ENCODE assay signal across 8 cellular contexts in the genomic region with DNA sequence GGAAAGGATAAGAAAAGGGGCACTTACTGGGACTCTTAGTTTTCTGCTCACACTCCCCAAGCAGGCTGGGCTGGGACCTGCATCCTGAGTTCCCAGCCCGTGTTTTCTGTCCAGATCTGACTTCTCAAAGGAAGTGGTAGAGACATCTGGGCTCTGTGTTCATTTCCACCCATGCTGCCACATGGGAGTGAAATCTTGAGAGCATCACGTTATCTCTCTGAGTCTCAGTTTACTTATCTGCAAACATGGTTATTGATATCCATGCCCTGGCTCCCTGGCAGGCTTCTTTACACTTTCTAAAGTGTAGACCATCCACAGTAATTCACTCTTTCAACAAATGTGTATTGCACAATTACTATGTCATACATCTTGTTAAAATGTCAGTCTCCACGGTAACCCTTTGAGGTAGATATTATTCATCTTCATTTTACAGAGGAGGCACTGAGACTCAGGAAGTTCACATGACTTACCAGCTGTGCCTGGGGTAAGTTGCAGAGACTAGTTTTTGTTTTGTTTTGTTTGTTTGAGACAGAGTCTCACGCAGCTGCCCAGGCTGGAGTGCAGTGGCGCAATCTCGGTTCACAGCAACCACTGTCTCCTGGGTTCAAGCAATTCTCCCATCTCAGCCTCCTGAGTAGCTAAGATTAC. TPM values are rescaled to one million over a fixed set of nuclear protein-coding genes. Genes with fewer than 3 reads are reported as not detected.
A peak's percentile ranks its signal among the peaks of the same experiment; 100 is the strongest.
DNase-seq lines count a peak whose midpoint lies in the region; ATAC-seq and TF ChIP-seq lines count a peak whose summit lies in the region.

No MANE protein-coding gene starts in this region.

- no peaks in the 10 kb centered on the region for H3K36me3 ChIP-seq in KMS-11 (ENCODE audit: insufficient read depth)
- no peaks in the 10 kb centered on the region for H3K36me3 ChIP-seq in left ventricle myocardium inferior
- H3K36me3 ChIP-seq in tibial artery: no peaks in the 10 kb centered on the region

- H4K20me1 ChIP-seq in KMS-11 (ENCODE audit: insufficient read depth): no peaks in the 10 kb centered on the region

- H3K4me3 Mint-ChIP-seq in activated CD4-positive, alpha-beta T cell treated with anti-CD3 and anti-CD28 coated beads, Interleukin-2, amount 10 ng/mL, durations not matched to agents 24 days and 14 days: peak overlapping the region; percentile 80

- intact Hi-C loops in activated CD4-positive, alpha-beta T cell treated with anti-CD3 and anti-CD28 coated beads, Interleukin-2, amount 10 ng/mL, durations not matched to agents 24 days and 14 days (cut with micrococcal nuclease): loop anchor here (2.0 to 5.0 kb wide), 2 partner anchors 41 to 96 kb away; a partner anchor contains a TSS
- intact Hi-C loops in left ventricle myocardium inferior (cut with micrococcal nuclease): no loop called here
- intact Hi-C loops in tibial artery (cut with DNase I; ENCODE audit: low total_unique reads): no loop called here

- peak overlapping the region; percentile 62 for H3K4me2 ChIP-seq in KMS-11

- H3K4me1 ChIP-seq in KMS-11 (ENCODE audit: low read depth, poor library complexity, severe bottlenecking): peaks cover 49% of the 10 kb centered on the region
- peaks cover 16% of the 10 kb centered on the region for H3K4me1 ChIP-seq in foreskin keratinocyte
- H3K4me1 ChIP-seq in left ventricle myocardium inferior: peaks cover 36% of the 10 kb centered on the region
- peaks cover 0 to 24% (median 22%) of the 10 kb centered on the region in 4 donors for H3K4me1 ChIP-seq in tibial artery

- peak overlapping the region; percentile 18; the same call in 1 of the 2 replicates for H3K9ac ChIP-seq in KMS-11

- H3K79me2 ChIP-seq in KMS-11 (ENCODE audit: insufficient read depth, low read depth): peaks cover 7% of the 10 kb centered on the region

- H3K4me3 ChIP-seq in KMS-11 (IDR thresholded peaks at IDR 0.05; ENCODE audit: insufficient read depth, low read depth, low read length) (no peak overlapping the region), left ventricle myocardium inferior (no peak overlapping the region), tibial artery (no peak overlapping the region)

- H3K9me3 ChIP-seq in left ventricle myocardium inferior (replicated peaks) (no peaks in the 10 kb centered on the region), tibial artery (no peaks in the 10 kb centered on the region)

- no peaks in the 10 kb centered on the region for H3K9me3 Mint-ChIP-seq in activated CD4-positive, alpha-beta T cell treated with anti-CD3 and anti-CD28 coated beads, Interleukin-2, amount 10 ng/mL, durations not matched to agents 24 days and 14 days

- H3K27ac ChIP-seq in KMS-11 (peak overlapping the region; percentile 77), foreskin keratinocyte (peak overlapping the region; percentile 93), left ventricle myocardium inferior (replicated peaks) (no peak overlapping the region), tibial artery (no peak overlapping the region)

- ATAC-seq in foreskin keratinocyte (peak; percentile 62), HG03139 (IDR thresholded peaks at IDR 0.05; ENCODE audit: unreplicated experiment) (no peak)

- H3K27me3 Mint-ChIP-seq in activated CD4-positive, alpha-beta T cell treated with anti-CD3 and anti-CD28 coated beads, Interleukin-2, amount 10 ng/mL, durations not matched to agents 24 days and 14 days: no peaks in the 10 kb centered on the region

- H3K27me3 ChIP-seq in KMS-11 (ENCODE audit: insufficient read depth, low read depth): no peaks in the 10 kb centered on the region
- no peaks in the 10 kb centered on the region for H3K27me3 ChIP-seq in foreskin keratinocyte
- no peaks in the 10 kb centered on the region for H3K27me3 ChIP-seq in left ventricle myocardium inferior (ENCODE audit: low read depth)
- no peaks in the 10 kb centered on the region for H3K27me3 ChIP-seq in tibial artery

- TF ChIP-seq CTCF in KMS-11 (conservative IDR thresholded peaks at IDR 0.05; ENCODE audit: low read depth, low read length) (no peak), foreskin keratinocyte (conservative IDR thresholded peaks at IDR 0.05) (no peak), left ventricle myocardium inferior (IDR thresholded peaks at IDR 0.05; ENCODE audit: borderline replicate concordance) (no peak), tibial artery (IDR thresholded peaks at IDR 0.05) (no peak)

- DNase-seq in DMS153 (lab: John Stamatoyannopoulos, UW): peak; percentile 47
- no peak for DNase-seq in DMS153 treated with DMSO at 0.1 percent for 48 hours (lab: John Stamatoyannopoulos, UW; ENCODE audit: unreplicated experiment)
- peak; percentile 90 for DNase-seq in activated CD4-positive, alpha-beta T cell treated with anti-CD3 and anti-CD28 coated beads, Interleukin-2, amount 10 ng/mL, durations not matched to agents 24 days and 14 days
- DNase-seq in foreskin keratinocyte: peak; percentile 91 to 95
- no peak for DNase-seq in left ventricle myocardium inferior
- no peak for DNase-seq in tibial artery

- peaks cover 3% of the 10 kb centered on the region for H3K36me3 Mint-ChIP-seq in activated CD4-positive, alpha-beta T cell treated with anti-CD3 and anti-CD28 coated beads, Interleukin-2, amount 10 ng/mL, durations not matched to agents 24 days and 14 days (ENCODE audit: low read depth)

- peak overlapping the region; percentile 98 for H3K27ac Mint-ChIP-seq in activated CD4-positive, alpha-beta T cell treated with anti-CD3 and anti-CD28 coated beads, Interleukin-2, amount 10 ng/mL, durations not matched to agents 24 days and 14 days

- peaks cover 42% of the 10 kb centered on the region for H3K4me1 Mint-ChIP-seq in activated CD4-positive, alpha-beta T cell treated with anti-CD3 and anti-CD28 coated beads, Interleukin-2, amount 10 ng/mL, durations not matched to agents 24 days and 14 days

- H2AFZ ChIP-seq in KMS-11 (ENCODE audit: low read depth): peak overlapping the region; percentile 3; the same call in 1 of the 2 replicates

RNA-seq across cellular contexts. Expression of a gene that starts 3.4 kb away (rescaled TPM):
- 6.6 and 8.0 TPM in 2 replicates for total RNA-seq in activated CD4-positive, alpha-beta T cell treated with anti-CD3 and anti-CD28 coated beads, Interleukin-2, amount 10 ng/mL, durations not matched to agents 24 days and 14 days
- 7.5 and 8.5 TPM in 2 replicates for total RNA-seq in foreskin keratinocyte
- 11.0 and 11.8 TPM in 2 replicates for polyA plus RNA-seq in foreskin keratinocyte
- total RNA-seq in left ventricle myocardium inferior: 10.8 TPM

RNA-seq across cellular contexts. Expression of a gene that starts 9.9 kb away (rescaled TPM):
- 13.9 and 14.9 TPM in 2 replicates for total RNA-seq in activated CD4-positive, alpha-beta T cell treated with anti-CD3 and anti-CD28 coated beads, Interleukin-2, amount 10 ng/mL, durations not matched to agents 24 days and 14 days
- total RNA-seq in foreskin keratinocyte (4.5 and 5.5 TPM in 2 replicates), left ventricle myocardium inferior (8.9 TPM)
- 3.2 and 3.3 TPM in 2 replicates for polyA plus RNA-seq in foreskin keratinocyte

RNA-seq across cellular contexts. Expression of a gene that starts 17.4 kb away (rescaled TPM):
- total RNA-seq in activated CD4-positive, alpha-beta T cell treated with anti-CD3 and anti-CD28 coated beads, Interleukin-2, amount 10 ng/mL, durations not matched to agents 24 days and 14 days: 17.1 and 17.8 TPM in 2 replicates
- total RNA-seq in foreskin keratinocyte (3.9 and 4.6 TPM in 2 replicates), left ventricle myocardium inferior (7.1 TPM)
- 1.8 and 2.1 TPM in 2 replicates for polyA plus RNA-seq in foreskin keratinocyte

RNA-seq across cellular contexts. Expression of a gene that starts 33.5 kb away (rescaled TPM):
- 10.5 and 13.6 TPM in 2 replicates for total RNA-seq in activated CD4-positive, alpha-beta T cell treated with anti-CD3 and anti-CD28 coated beads, Interleukin-2, amount 10 ng/mL, durations not matched to agents 24 days and 14 days
- 4.9 and 5.2 TPM in 2 replicates for total RNA-seq in foreskin keratinocyte
- 3.7 and 4.0 TPM in 2 replicates for polyA plus RNA-seq in foreskin keratinocyte
- total RNA-seq in left ventricle myocardium inferior: 8.9 TPM

RNA-seq across cellular contexts. Expression of a gene that starts 41.7 kb away (rescaled TPM):
- total RNA-seq in activated CD4-positive, alpha-beta T cell treated with anti-CD3 and anti-CD28 coated beads, Interleukin-2, amount 10 ng/mL, durations not matched to agents 24 days and 14 days: 12.9 and 14.8 TPM in 2 replicates
- 29.7 and 30.2 TPM in 2 replicates for total RNA-seq in foreskin keratinocyte
- 33.3 and 35.7 TPM in 2 replicates for polyA plus RNA-seq in foreskin keratinocyte
- 61.1 TPM for total RNA-seq in left ventricle myocardium inferior

Comparison
In these comparisons a context has a peak if more than half of its experiments do, and no peak if none do; other contexts are left out.
1. DNase-seq: peak in DMS153 (single experiment), activated CD4-positive, alpha-beta T cell treated with anti-CD3 and anti-CD28 coated beads, Interleukin-2, amount 10 ng/mL, durations not matched to agents 24 days and 14 days (single experiment) and foreskin keratinocyte (2 of 2); none in DMS153 treated with DMSO at 0.1 percent for 48 hours (single experiment), left ventricle myocardium inferior (single experiment) and tibial artery (0 of 2).
2. H3K27ac ChIP-seq: peak in KMS-11 (single experiment) and foreskin keratinocyte (single experiment); none in left ventricle myocardium inferior (single experiment) and tibial artery (0 of 2).